34 cellular contexts compared by ENCODE assay signal in the genomic region with DNA sequence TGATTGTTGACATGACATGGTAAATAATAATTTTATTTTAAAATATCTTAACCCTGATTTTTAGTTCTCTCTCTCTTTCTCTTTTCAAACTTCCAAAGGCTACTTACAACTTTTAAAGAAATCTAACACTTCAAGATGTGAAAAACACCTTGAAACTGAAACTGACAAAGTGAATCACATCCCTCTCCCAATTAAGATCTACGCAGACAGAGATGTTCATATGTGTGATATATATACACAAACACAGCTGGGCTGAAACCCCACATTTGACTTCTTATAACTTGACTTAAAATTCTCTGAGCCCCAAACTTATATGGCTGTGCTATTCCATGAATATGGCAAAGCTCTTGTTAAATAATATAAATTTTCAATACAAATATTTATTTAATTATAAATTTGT.
"Had no signal": no experiment of that assay in that cellular context is flagged by ENCODE, and none has a peak within 500 bp of the region (broad histone marks: within the 10 kb centered on the region; RNA-seq: fewer than 3 reads in every experiment).

No MANE protein-coding gene starts in this region.

- H3K27me3 ChIP-seq: MG63 had no signal

- H3K4me2 ChIP-seq: KMS-11 had no signal

- H3K9me3 ChIP-seq: MG63 had no signal

- DNase-seq: Karpas-422, Kasumi-1, MG63, MV-4-11, NCI-H1048, NCI-H1092, NCI-H1092 treated with DMSO at 0.1 percent for 48 hours, NCI-H1105, NCI-H1105 treated with DMSO at 0.1 percent for 48 hours, NCI-H1417, NCI-H1417 treated with DMSO at 0.1 percent for 48 hours, NCI-H1436, NCI-H1436 treated with DMSO at 0.1 percent for 48 hours, NCI-H146, NCI-H1694, NCI-H1694 treated with DMSO at 0.1 percent for 48 hours, NCI-H187, NCI-H187 treated with DMSO at 0.1 percent for 48 hours, NCI-H1930, NCI-H2029, NCI-H2029 treated with DMSO at 0.1 percent for 48 hours, NCI-H2081, NCI-H2081 treated with DMSO at 0.1 percent for 48 hours, NCI-H2107, NCI-H2171, NCI-H2171 treated with DMSO at 0.1 percent for 48 hours, NCI-H2227 treated with DMSO at 0.1 percent for 48 hours, NCI-H226, NCI-H345, NCI-H446, NCI-H446 treated with DMSO at 0.1 percent for 48 hours, NCI-H510A, NCI-H510A treated with DMSO at 0.1 percent for 48 hours had no signal

- H3K36me3 ChIP-seq: MG63 had no signal

- H3K4me3 ChIP-seq: MG63 had no signal

- H3K9ac ChIP-seq: KMS-11 had no signal

- H3K27ac ChIP-seq: KMS-11 had no signal
